1 cellular context compared by ENCODE assay signal in the genomic region with DNA sequence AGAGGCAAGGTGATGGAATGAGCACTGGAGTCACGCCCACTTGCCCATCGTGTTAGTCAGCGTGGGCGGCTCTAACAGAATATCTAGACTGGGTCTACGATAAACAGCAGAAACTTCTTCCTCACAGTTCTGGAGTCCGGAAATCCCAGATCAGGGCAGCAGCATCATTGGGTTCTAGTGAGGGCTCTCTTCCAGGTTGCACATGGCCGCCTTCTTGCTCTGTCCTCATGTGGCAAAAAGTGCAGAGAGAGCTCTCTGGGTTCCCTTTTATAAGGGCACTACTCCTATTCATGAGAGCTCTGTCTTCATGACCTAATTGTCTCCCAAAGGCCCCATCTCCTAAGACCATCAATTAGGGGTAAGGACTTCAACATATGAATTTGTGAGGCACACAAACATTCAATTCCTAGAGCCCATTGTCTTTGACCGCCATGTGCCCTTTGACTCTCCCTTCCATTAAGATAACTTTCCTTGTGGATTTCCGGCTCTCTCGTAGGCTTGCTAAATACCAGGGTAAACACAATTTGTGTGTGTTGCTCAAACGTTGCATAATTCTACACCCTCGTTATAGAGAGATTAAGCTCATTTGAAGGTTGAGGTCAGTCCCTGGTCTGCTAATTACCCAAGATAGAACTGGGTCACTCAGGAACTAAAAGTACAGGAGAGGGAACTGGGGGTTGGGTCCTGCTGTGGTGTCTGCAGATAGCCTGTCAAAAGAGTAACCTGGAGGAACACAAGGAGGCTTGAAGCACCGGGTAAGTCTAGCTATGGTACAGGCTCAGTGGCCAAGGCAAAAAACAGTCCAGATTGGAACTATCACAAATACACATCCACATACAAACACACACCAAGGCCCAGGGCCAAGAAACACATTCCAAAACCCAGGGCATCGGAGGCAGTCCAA.
TF ChIP-seq lines count a peak whose summit lies in the region.

No MANE protein-coding gene starts in this region.

TF ChIP-seq in HepG2, 621 proteins besides CTCF, POLR2A, EP300 and RAD21 (continued from another document and continues in another):
- no peak for TF ChIP-seq PRDM4 (CRISPR knock-in tag; IDR thresholded peaks at IDR 0.05; ENCODE audit: borderline replicate concordance)
- peak; percentile 61; the same call in 1 of the 2 replicates for TF ChIP-seq ZNF556 (CRISPR knock-in tag; IDR thresholded peaks at IDR 0.05; ENCODE audit: borderline replicate concordance)
- TF ChIP-seq ZBTB14 (CRISPR knock-in tag; IDR thresholded peaks at IDR 0.05): no peak
- peak; percentile 81 for TF ChIP-seq THAP11 (CRISPR knock-in tag; IDR thresholded peaks at IDR 0.05)
- peak; percentile 71 for TF ChIP-seq ZNF629 (CRISPR knock-in tag; conservative IDR thresholded peaks at IDR 0.05)
- no peak for TF ChIP-seq ZKSCAN1 (IDR thresholded peaks at IDR 0.05; ENCODE audit: low read length)
- TF ChIP-seq, protein P1, sequence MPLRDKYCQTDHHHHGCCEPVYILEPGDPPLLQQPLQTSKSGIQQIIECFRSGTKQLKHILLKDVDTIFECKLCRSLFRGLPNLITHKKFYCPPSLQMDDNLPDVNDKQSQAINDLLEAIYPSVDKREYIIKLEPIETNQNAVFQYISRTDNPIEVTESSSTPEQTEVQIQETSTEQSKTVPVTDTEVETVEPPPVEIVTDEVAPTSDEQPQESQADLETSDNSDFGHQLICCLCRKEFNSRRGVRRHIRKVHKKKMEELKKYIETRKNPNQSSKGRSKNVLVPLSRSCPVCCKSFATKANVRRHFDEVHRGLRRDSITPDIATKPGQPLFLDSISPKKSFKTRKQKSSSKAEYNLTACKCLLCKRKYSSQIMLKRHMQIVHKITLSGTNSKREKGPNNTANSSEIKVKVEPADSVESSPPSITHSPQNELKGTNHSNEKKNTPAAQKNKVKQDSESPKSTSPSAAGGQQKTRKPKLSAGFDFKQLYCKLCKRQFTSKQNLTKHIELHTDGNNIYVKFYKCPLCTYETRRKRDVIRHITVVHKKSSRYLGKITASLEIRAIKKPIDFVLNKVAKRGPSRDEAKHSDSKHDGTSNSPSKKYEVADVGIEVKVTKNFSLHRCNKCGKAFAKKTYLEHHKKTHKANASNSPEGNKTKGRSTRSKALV (CRISPR knock-in tag; IDR thresholded peaks at IDR 0.05): peak; percentile 59
- TF ChIP-seq ZNF274 (CRISPR knock-in tag; IDR thresholded peaks at IDR 0.05): no peak
- no peak for TF ChIP-seq CHCHD3 (CRISPR knock-in tag; IDR thresholded peaks at IDR 0.05)
- TF ChIP-seq ZBTB38 (CRISPR knock-in tag; IDR thresholded peaks at IDR 0.05): no peak
- peak; percentile 98 for TF ChIP-seq SOX5 (CRISPR knock-in tag; IDR thresholded peaks at IDR 0.05; ENCODE audit: borderline replicate concordance)
- TF ChIP-seq, protein P2, sequence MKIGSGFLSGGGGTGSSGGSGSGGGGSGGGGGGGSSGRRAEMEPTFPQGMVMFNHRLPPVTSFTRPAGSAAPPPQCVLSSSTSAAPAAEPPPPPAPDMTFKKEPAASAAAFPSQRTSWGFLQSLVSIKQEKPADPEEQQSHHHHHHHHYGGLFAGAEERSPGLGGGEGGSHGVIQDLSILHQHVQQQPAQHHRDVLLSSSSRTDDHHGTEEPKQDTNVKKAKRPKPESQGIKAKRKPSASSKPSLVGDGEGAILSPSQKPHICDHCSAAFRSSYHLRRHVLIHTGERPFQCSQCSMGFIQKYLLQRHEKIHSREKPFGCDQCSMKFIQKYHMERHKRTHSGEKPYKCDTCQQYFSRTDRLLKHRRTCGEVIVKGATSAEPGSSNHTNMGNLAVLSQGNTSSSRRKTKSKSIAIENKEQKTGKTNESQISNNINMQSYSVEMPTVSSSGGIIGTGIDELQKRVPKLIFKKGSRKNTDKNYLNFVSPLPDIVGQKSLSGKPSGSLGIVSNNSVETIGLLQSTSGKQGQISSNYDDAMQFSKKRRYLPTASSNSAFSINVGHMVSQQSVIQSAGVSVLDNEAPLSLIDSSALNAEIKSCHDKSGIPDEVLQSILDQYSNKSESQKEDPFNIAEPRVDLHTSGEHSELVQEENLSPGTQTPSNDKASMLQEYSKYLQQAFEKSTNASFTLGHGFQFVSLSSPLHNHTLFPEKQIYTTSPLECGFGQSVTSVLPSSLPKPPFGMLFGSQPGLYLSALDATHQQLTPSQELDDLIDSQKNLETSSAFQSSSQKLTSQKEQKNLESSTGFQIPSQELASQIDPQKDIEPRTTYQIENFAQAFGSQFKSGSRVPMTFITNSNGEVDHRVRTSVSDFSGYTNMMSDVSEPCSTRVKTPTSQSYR (CRISPR knock-in tag; IDR thresholded peaks at IDR 0.05; ENCODE audit: borderline replicate concordance): peak; percentile 90
- TF ChIP-seq TEAD2 (CRISPR knock-in tag; IDR thresholded peaks at IDR 0.05): no peak
- TF ChIP-seq TFAP4 (IDR thresholded peaks at IDR 0.05; ENCODE audit: borderline replicate concordance, low read depth): peak; percentile 61; the same call in 1 of the 2 replicates
- TF ChIP-seq, protein P3, sequence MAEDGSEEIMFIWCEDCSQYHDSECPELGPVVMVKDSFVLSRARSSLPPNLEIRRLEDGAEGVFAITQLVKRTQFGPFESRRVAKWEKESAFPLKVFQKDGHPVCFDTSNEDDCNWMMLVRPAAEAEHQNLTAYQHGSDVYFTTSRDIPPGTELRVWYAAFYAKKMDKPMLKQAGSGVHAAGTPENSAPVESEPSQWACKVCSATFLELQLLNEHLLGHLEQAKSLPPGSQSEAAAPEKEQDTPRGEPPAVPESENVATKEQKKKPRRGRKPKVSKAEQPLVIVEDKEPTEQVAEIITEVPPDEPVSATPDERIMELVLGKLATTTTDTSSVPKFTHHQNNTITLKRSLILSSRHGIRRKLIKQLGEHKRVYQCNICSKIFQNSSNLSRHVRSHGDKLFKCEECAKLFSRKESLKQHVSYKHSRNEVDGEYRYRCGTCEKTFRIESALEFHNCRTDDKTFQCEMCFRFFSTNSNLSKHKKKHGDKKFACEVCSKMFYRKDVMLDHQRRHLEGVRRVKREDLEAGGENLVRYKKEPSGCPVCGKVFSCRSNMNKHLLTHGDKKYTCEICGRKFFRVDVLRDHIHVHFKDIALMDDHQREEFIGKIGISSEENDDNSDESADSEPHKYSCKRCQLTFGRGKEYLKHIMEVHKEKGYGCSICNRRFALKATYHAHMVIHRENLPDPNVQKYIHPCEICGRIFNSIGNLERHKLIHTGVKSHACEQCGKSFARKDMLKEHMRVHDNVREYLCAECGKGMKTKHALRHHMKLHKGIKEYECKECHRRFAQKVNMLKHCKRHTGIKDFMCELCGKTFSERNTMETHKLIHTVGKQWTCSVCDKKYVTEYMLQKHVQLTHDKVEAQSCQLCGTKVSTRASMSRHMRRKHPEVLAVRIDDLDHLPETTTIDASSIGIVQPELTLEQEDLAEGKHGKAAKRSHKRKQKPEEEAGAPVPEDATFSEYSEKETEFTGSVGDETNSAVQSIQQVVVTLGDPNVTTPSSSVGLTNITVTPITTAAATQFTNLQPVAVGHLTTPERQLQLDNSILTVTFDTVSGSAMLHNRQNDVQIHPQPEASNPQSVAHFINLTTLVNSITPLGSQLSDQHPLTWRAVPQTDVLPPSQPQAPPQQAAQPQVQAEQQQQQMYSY (CRISPR knock-in tag; IDR thresholded peaks at IDR 0.05): no peak
- TF ChIP-seq ZNF597 (CRISPR knock-in tag; IDR thresholded peaks at IDR 0.05): no peak
- TF ChIP-seq YY1 (IDR thresholded peaks at IDR 0.05; ENCODE audit: insufficient read depth, insufficient replicate concordance, low read depth, low read length): no peak
- no peak for TF ChIP-seq RFX1 (IDR thresholded peaks at IDR 0.05)
- TF ChIP-seq PITX1 (CRISPR knock-in tag; IDR thresholded peaks at IDR 0.05): peak; percentile 99
- no peak for TF ChIP-seq BORCS8-MEF2B (CRISPR knock-in tag; IDR thresholded peaks at IDR 0.05)
- 0 out of 2 replicates have a peak, but pooled peaks have one; percentile 48 for TF ChIP-seq TOPORS (CRISPR knock-in tag; IDR thresholded peaks at IDR 0.05)
- TF ChIP-seq U2AF2 (IDR thresholded peaks at IDR 0.05; ENCODE audit: low read depth, low read length): no peak
- TF ChIP-seq, protein P4, sequence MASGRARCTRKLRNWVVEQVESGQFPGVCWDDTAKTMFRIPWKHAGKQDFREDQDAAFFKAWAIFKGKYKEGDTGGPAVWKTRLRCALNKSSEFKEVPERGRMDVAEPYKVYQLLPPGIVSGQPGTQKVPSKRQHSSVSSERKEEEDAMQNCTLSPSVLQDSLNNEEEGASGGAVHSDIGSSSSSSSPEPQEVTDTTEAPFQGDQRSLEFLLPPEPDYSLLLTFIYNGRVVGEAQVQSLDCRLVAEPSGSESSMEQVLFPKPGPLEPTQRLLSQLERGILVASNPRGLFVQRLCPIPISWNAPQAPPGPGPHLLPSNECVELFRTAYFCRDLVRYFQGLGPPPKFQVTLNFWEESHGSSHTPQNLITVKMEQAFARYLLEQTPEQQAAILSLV (CRISPR knock-in tag; IDR thresholded peaks at IDR 0.05; ENCODE audit: borderline replicate concordance): 0 out of 2 replicates have a peak, but pooled peaks have one; percentile 26
- no peak for TF ChIP-seq ZNF782 (CRISPR knock-in tag; IDR thresholded peaks at IDR 0.05; ENCODE audit: borderline replicate concordance)
- peak; percentile 71 for TF ChIP-seq EHMT2 (IDR thresholded peaks at IDR 0.05; ENCODE audit: borderline replicate concordance, low read depth, low read length)
- TF ChIP-seq SMAD9 (CRISPR knock-in tag; IDR thresholded peaks at IDR 0.05): no peak
- no peak for TF ChIP-seq RFX5 (IDR thresholded peaks at IDR 0.05; ENCODE audit: low read depth, low read length)
- TF ChIP-seq ZNF550 (CRISPR knock-in tag; IDR thresholded peaks at IDR 0.05; ENCODE audit: borderline replicate concordance): no peak
- no peak for TF ChIP-seq RNF2 (conservative IDR thresholded peaks at IDR 0.05; ENCODE audit: low read depth)
- no peak for TF ChIP-seq RBM39 (IDR thresholded peaks at IDR 0.05; ENCODE audit: low read depth, low read length, poor library complexity, severe bottlenecking)
- no peak for TF ChIP-seq ZNF282 (IDR thresholded peaks at IDR 0.05; ENCODE audit: partially characterized antibody)
- TF ChIP-seq, protein P5, sequence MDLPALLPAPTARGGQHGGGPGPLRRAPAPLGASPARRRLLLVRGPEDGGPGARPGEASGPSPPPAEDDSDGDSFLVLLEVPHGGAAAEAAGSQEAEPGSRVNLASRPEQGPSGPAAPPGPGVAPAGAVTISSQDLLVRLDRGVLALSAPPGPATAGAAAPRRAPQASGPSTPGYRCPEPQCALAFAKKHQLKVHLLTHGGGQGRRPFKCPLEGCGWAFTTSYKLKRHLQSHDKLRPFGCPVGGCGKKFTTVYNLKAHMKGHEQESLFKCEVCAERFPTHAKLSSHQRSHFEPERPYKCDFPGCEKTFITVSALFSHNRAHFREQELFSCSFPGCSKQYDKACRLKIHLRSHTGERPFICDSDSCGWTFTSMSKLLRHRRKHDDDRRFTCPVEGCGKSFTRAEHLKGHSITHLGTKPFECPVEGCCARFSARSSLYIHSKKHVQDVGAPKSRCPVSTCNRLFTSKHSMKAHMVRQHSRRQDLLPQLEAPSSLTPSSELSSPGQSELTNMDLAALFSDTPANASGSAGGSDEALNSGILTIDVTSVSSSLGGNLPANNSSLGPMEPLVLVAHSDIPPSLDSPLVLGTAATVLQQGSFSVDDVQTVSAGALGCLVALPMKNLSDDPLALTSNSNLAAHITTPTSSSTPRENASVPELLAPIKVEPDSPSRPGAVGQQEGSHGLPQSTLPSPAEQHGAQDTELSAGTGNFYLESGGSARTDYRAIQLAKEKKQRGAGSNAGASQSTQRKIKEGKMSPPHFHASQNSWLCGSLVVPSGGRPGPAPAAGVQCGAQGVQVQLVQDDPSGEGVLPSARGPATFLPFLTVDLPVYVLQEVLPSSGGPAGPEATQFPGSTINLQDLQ (CRISPR knock-in tag; IDR thresholded peaks at IDR 0.05): no peak
- no peak for TF ChIP-seq ZNF30 (CRISPR knock-in tag; IDR thresholded peaks at IDR 0.05)
- peak; percentile 68 for TF ChIP-seq KDM1A (CRISPR knock-in tag; IDR thresholded peaks at IDR 0.05)
- TF ChIP-seq NFE2L2 (IDR thresholded peaks at IDR 0.05; ENCODE audit: low read length): no peak
- TF ChIP-seq HNF4G (IDR thresholded peaks at IDR 0.05; ENCODE audit: borderline replicate concordance, low read depth, low read length): peak; percentile 83
- peak; percentile 54 for TF ChIP-seq HNF4G (CRISPR knock-in tag; IDR thresholded peaks at IDR 0.05; ENCODE audit: borderline replicate concordance, low read depth)
- TF ChIP-seq TCF7L2 (IDR thresholded peaks at IDR 0.05; ENCODE audit: low read depth, low read length): peak; percentile 54; the same call in 1 of the 2 replicates
- TF ChIP-seq ZNF660 (CRISPR knock-in tag; IDR thresholded peaks at IDR 0.05; ENCODE audit: borderline replicate concordance, low read depth): no peak
- no peak for TF ChIP-seq ZNF619 (CRISPR knock-in tag; IDR thresholded peaks at IDR 0.05)
